In genomic region chr11:35622070-35622469, GRCh38 we compare ENCODE assay signal across 13 cellular contexts. TPM values are rescaled to one million over a fixed set of nuclear protein-coding genes. Genes with fewer than 3 reads are reported as not detected.
DNase-seq lines count a peak whose midpoint lies in the region; ATAC-seq, FAIRE-seq and TF ChIP-seq lines count a peak whose summit lies in the region.
"Had no signal": no experiment of that assay in that cellular context is flagged by ENCODE, and none has a peak within 500 bp of the region (broad histone marks: within the 10 kb centered on the region; RNA-seq: fewer than 3 reads in every experiment).

No MANE protein-coding gene starts in this region.

- H3K27ac Mint-ChIP-seq in mesothelial cell of epicardium: peak overlapping the region; percentile 97
- H3K27ac Mint-ChIP-seq: memory B cell; T-helper 2 cell treated with Interferon-gamma antibody and Interleukin-4, amounts not matched to agents 5 μg/mL and 100 μg/mL, for 36 hours had no signal

- peak overlapping the region; percentile 26 for H3K27ac ChIP-seq in endothelial cell of umbilical vein (ENCODE audit: insufficient read depth, low read depth, low read length)
- no peak overlapping the region for H3K27ac ChIP-seq in pancreas
- no peak overlapping the region for H3K27ac ChIP-seq in heart right ventricle

- POLR2A ChIA-PET in endothelial cell of umbilical vein (lab: Charles Lee): no interaction called here

- DNase-seq in Caki2 (ENCODE audit: low read depth) (peak; percentile 17), NCI-H69 (lab: John Stamatoyannopoulos, UW) (peak; percentile 88), endothelial cell of umbilical vein (ENCODE audit: low read depth, low spot score) (peak; percentile 35), mesothelial cell of epicardium (ENCODE audit: low spot score in 2 of 2, unreplicated experiment in 2 of 2) (no peak), pancreas (no peak), NCI-H1694 treated with DMSO at 0.1 percent for 48 hours (lab: John Stamatoyannopoulos, UW) (no peak), heart right ventricle (no peak)
- DNase-seq in activated CD4-positive, alpha-beta T cell treated with anti-CD3 and anti-CD28 coated beads for 4 hours: no peak
- DNase-seq: NCI-H524 treated with DMSO at 0.1 percent for 48 hours; stimulated activated naive CD4-positive, alpha-beta T cell treated with Interleukin-2 at 50 U/mL for 16 hours had no signal

- in situ Hi-C loops in Caki2 (cut with HindIII; ENCODE audit: low pct_unique_long_range_greater_than_20kb, low sequenced_read_pairs): no loop called here

- TF ChIP-seq CTCF in endothelial cell of umbilical vein (IDR thresholded peaks at IDR 0.05; ENCODE audit: extremely low read depth in 1 of 2, insufficient read depth in 1 of 2, low read depth in 1 of 2, low read length in 2 of 2) (no peak), mesothelial cell of epicardium (IDR thresholded peaks at IDR 0.05; ENCODE audit: unreplicated experiment) (no peak), pancreas (IDR thresholded peaks at IDR 0.05) (no peak), heart right ventricle (IDR thresholded peaks at IDR 0.05) (no peak)

- TF ChIP-seq POLR2A in endothelial cell of umbilical vein (IDR thresholded peaks at IDR 0.05; ENCODE audit: low read depth, low read length): no peak

- H3K9me3 ChIP-seq in endothelial cell of umbilical vein (replicated peaks; ENCODE audit: control insufficient read depth, insufficient read depth, low read length) (no peaks in the 10 kb centered on the region), pancreas (no peaks in the 10 kb centered on the region), heart right ventricle (no peaks in the 10 kb centered on the region)

- CTCF ChIA-PET in endothelial cell of umbilical vein (lab: Charles Lee): interaction anchor here (1.0 to 4.8 kb wide), 3 partner anchors 199 to 637 kb away, joined by 3 to 152 read pairs (median 3); no protein-coding TSS in a partner anchor

- peaks cover 63% of the 10 kb centered on the region for H3K4me1 Mint-ChIP-seq in mesothelial cell of epicardium

- H3K27me3 Mint-ChIP-seq in mesothelial cell of epicardium (ENCODE audit: low read depth): no peaks in the 10 kb centered on the region

- H3K4me3 ChIP-seq in endothelial cell of umbilical vein (replicated peaks in 1 of 3; ENCODE audit: insufficient read depth in 1 of 3, low read depth in 1 of 3, low read length in 3 of 3) (no peak overlapping the region), pancreas (no peak overlapping the region), heart right ventricle (no peak overlapping the region)
- H3K4me3 ChIP-seq: K562 had no signal

- H3K4me1 ChIP-seq in endothelial cell of umbilical vein (ENCODE audit: control insufficient read depth, extremely low read depth, insufficient read depth, low read length) (peaks cover 47% of the 10 kb centered on the region), pancreas (peaks cover 0 to 12% (median 0%) of the 10 kb centered on the region in 3 donors), heart right ventricle (peaks cover 2 to 62% (median 37%) of the 10 kb centered on the region in 9 donors)

- ATAC-seq in pancreas: no peak
- no peak for ATAC-seq in heart right ventricle
- ATAC-seq: K562 had no signal

- H3K27me3 ChIP-seq in endothelial cell of umbilical vein (ENCODE audit: control insufficient read depth in 2 of 2, insufficient read depth in 2 of 2, low read length in 2 of 2) (no peaks in the 10 kb centered on the region), pancreas (no peaks in the 10 kb centered on the region), heart right ventricle (peaks cover 0 to 79% (median 0%) of the 10 kb centered on the region in 7 donors)

- 55 to 63% methylated on average over 3 of the region's 3 CpGs for WGBS in pancreas, 2 donors
- WGBS in heart right ventricle, 2 donors: 35 to 48% methylated on average over 3 of the region's 3 CpGs

- no TSS peak for BruUV-seq in endothelial cell of umbilical vein (replicated peaks; lab: Mats Ljungman, UMichigan)

- peak overlapping the region; percentile 25 for H3K9ac ChIP-seq in endothelial cell of umbilical vein (replicated peaks; ENCODE audit: extremely low read depth, insufficient read depth, low read length)

- peaks cover 21% of the 10 kb centered on the region for H3K79me2 ChIP-seq in endothelial cell of umbilical vein (ENCODE audit: control insufficient read depth, insufficient read depth, low read length)

- peak overlapping the region; percentile 86 for H3K4me2 ChIP-seq in endothelial cell of umbilical vein (ENCODE audit: insufficient read depth, low read length)

- H3K36me3 ChIP-seq in endothelial cell of umbilical vein (ENCODE audit: control insufficient read depth in 2 of 2, extremely low read depth in 1 of 2, insufficient read depth in 2 of 2, low read length in 2 of 2) (no peaks in the 10 kb centered on the region), pancreas (no peaks in the 10 kb centered on the region), heart right ventricle (no peaks in the 10 kb centered on the region)

- no peaks in the 10 kb centered on the region for H3K9me1 ChIP-seq in endothelial cell of umbilical vein (replicated peaks; ENCODE audit: control insufficient read depth, extremely low read depth, insufficient read depth, low read length)

- no peaks in the 10 kb centered on the region for H3K9me3 Mint-ChIP-seq in mesothelial cell of epicardium
- H3K9me3 Mint-ChIP-seq: memory B cell; T-helper 2 cell treated with Interferon-gamma antibody and Interleukin-4, amounts not matched to agents 5 μg/mL and 100 μg/mL, for 36 hours had no signal

- H3K36me3 Mint-ChIP-seq in mesothelial cell of epicardium: no peaks in the 10 kb centered on the region
- H3K36me3 Mint-ChIP-seq: memory B cell had no signal

- intact Hi-C loops in endothelial cell of umbilical vein (cut with micrococcal nuclease) (loop anchor here (5.0 kb wide), 1 partner anchor 1750 kb away; no protein-coding TSS in a partner anchor), pancreas (cut with DNase I) (no loop called here), heart right ventricle (cut with DNase I) (loop anchor here in 4 of 10 donors (5.0 to 10.0 kb wide), 3 partner anchors 40 to 853 kb away; partner anchors contain the start of gene TRIM44 (in 3 of the 4))

- peak; percentile 59 for FAIRE-seq in endothelial cell of umbilical vein (lab: Jason Lieb, UNC)
- no peak for FAIRE-seq in pancreas (lab: Jason Lieb, UNC)
- FAIRE-seq: K562 had no signal

- H3K4me3 Mint-ChIP-seq in mesothelial cell of epicardium: peak overlapping the region; percentile 68
- H3K4me3 Mint-ChIP-seq: memory B cell; T-helper 2 cell treated with Interferon-gamma antibody and Interleukin-4, amounts not matched to agents 5 μg/mL and 100 μg/mL, for 36 hours had no signal

- dilution Hi-C loops in endothelial cell of umbilical vein (cut with MboI; ENCODE audit: extremely low pct_ligation_motif_present, low sequenced_read_pairs): loop anchor here (25.0 kb wide), 1 partner anchor 640 kb away; no protein-coding TSS in a partner anchor

- no peaks in the 10 kb centered on the region for H4K20me1 ChIP-seq in endothelial cell of umbilical vein (replicated peaks; ENCODE audit: control insufficient read depth, extremely low read depth, insufficient read depth, low read length)

- no peak overlapping the region for H2AFZ ChIP-seq in endothelial cell of umbilical vein (ENCODE audit: low read depth, low read length)

TF ChIP-seq in endothelial cell of umbilical vein, 7 proteins besides CTCF, POLR2A, EP300 and RAD21 (continues in another document):
- TF ChIP-seq MYC (IDR thresholded peaks at IDR 0.05; ENCODE audit: low read depth, low read length) (no peak), EZH2 (IDR thresholded peaks at IDR 0.05; ENCODE audit: borderline replicate concordance, low read depth, low read length, severe bottlenecking) (no peak), GATA2 (IDR thresholded peaks at IDR 0.05; ENCODE audit: insufficient read depth, insufficient read length, low read depth, low read length) (no peak), JUN (IDR thresholded peaks at IDR 0.05; ENCODE audit: borderline replicate concordance, insufficient read depth, insufficient read length, low read depth) (no peak), POLR2AphosphoS5 (IDR thresholded peaks at IDR 0.05; ENCODE audit: insufficient read depth, low read depth, low read length) (no peak), FOS (IDR thresholded peaks at IDR 0.05; ENCODE audit: borderline replicate concordance, insufficient read depth, low read length) (no peak)

RNA-seq across cellular contexts. Expression of gene FJX1, which starts 3.8 kb away (rescaled TPM):
- 25.7 and 36.8 TPM in 2 replicates for total RNA-seq in Caki2 (2014; rRNA removed; shearing (Covaris generic); ENCODE audit: low replicate concordance)
- total RNA-seq in endothelial cell of umbilical vein (23.7 and 26.6 TPM in 2 replicates), mesothelial cell of epicardium (70.7 to 73.1 TPM (median 72.8 TPM) in 3 replicates), pancreas (10 to 100 TPM in 1 of 6 donors, 1 to 10 TPM in 5; 2.2 to 13.3 (median 3.8) TPM), heart right ventricle (1 to 10 TPM in 7 of 10 donors, under 1 TPM in 3; 0.57 to 4.7 (median 1.3) TPM)
- polyA plus RNA-seq in endothelial cell of umbilical vein (9.2 and 11.1 TPM in 2 replicates), pancreas (1 to 10 TPM; 2.4 to 4.6 TPM), heart right ventricle (1 to 10 TPM; 1.8 to 3.4 TPM)
- 7.3 and 8.4 TPM in 2 replicates for polyA plus RNA-seq in endothelial cell of umbilical vein (2011; cell fraction: cytosol; rRNA removed)
- 7.5 and 9.6 TPM in 2 replicates for polyA plus RNA-seq in endothelial cell of umbilical vein (2011; cell fraction: nucleus; rRNA removed)
- polyA plus RNA-seq in endothelial cell of umbilical vein (2012): 14.5 and 18.8 TPM in 2 replicates
- polyA minus RNA-seq in endothelial cell of umbilical vein: 5.2 and 5.7 TPM in 2 replicates
- polyA minus RNA-seq in endothelial cell of umbilical vein (2011; cell fraction: cytosol; rRNA and poly(A)+ RNA removed): 5.5 TPM
- polyA minus RNA-seq in endothelial cell of umbilical vein (2011; cell fraction: nucleus; rRNA and poly(A)+ RNA removed): 3.9 and 8.0 TPM in 2 replicates

RNA-seq across cellular contexts. Expression of gene TRIM44, which starts 40.5 kb away (rescaled TPM):
- 3.6 and 3.8 TPM in 2 replicates for total RNA-seq in Caki2 (2014; rRNA removed; shearing (Covaris generic); ENCODE audit: low replicate concordance)
- total RNA-seq in endothelial cell of umbilical vein (62.3 and 72.0 TPM in 2 replicates), mesothelial cell of epicardium (81.2 to 88.2 TPM (median 86.6 TPM) in 3 replicates), pancreas (10 to 100 TPM; 29.1 to 55.4 (median 43.5) TPM), heart right ventricle (10 to 100 TPM; 37.7 to 59.2 (median 46.8) TPM)
- polyA plus RNA-seq in endothelial cell of umbilical vein (20.9 and 31.7 TPM in 2 replicates), pancreas (1 to 10 TPM; 6.3 to 8.6 TPM), heart right ventricle (1 to 10 TPM; 6.4 to 9.0 TPM)
- 48.7 and 50.3 TPM in 2 replicates for polyA plus RNA-seq in endothelial cell of umbilical vein (2011; cell fraction: cytosol; rRNA removed)
- polyA plus RNA-seq in endothelial cell of umbilical vein (2011; cell fraction: nucleus; rRNA removed): 82.4 and 92.5 TPM in 2 replicates
- 48.1 and 49.6 TPM in 2 replicates for polyA plus RNA-seq in endothelial cell of umbilical vein (2012)
- 108 and 131 TPM in 2 replicates for polyA minus RNA-seq in endothelial cell of umbilical vein
- 56.6 TPM for polyA minus RNA-seq in endothelial cell of umbilical vein (2011; cell fraction: cytosol; rRNA and poly(A)+ RNA removed)
- 21.0 and 29.0 TPM in 2 replicates for polyA minus RNA-seq in endothelial cell of umbilical vein (2011; cell fraction: nucleus; rRNA and poly(A)+ RNA removed)

Comparison
In these comparisons a context has a peak if more than half of its experiments do, and no peak if none do; other contexts are left out.
1. DNase-seq: peak in Caki2 (single experiment), NCI-H69 (single experiment) and endothelial cell of umbilical vein (single experiment); none in mesothelial cell of epicardium (0 of 2), pancreas (0 of 6), activated CD4-positive, alpha-beta T cell treated with anti-CD3 and anti-CD28 coated beads for 4 hours (0 of 2), NCI-H1694 treated with DMSO at 0.1 percent for 48 hours (single experiment) and heart right ventricle (0 of 2).